Comparison of ENCODE assay signal across 8 cellular contexts in the genomic region with DNA sequence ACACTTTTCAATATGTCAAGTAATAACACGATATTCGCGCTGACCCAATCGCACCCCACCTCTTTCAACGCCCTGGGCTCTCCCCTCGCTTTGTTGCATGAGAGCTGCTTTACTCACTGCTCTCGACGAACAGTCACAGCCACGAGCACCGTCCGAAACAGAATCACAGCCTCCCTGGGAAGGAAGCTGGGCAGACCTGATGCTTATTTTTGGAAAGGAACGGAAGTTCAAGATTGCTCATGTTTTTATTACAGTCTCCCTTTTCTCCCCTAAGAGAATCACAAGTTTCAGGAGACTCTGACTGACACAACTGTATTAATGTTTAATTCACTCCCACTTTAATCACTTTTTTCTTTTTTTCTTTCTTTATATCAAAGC.
DNase-seq lines count a peak whose midpoint lies in the region; ATAC-seq and TF ChIP-seq lines count a peak whose summit lies in the region.

No MANE protein-coding gene starts in this region.

- no peak for TF ChIP-seq EP300 in gastroesophageal sphincter (IDR thresholded peaks at IDR 0.05)

- H3K4me3 ChIP-seq in astrocyte of the spinal cord (ENCODE audit: low read depth, low read length) (no peak overlapping the region), gastrocnemius medialis (no peak overlapping the region), gastroesophageal sphincter (no peak overlapping the region)

- 31 to 65% methylated on average over 12 of the region's 12 CpGs for WGBS in gastroesophageal sphincter (ENCODE audit: low coverage in 1 of 2), 2 donors

- TF ChIP-seq CTCF in astrocyte of the spinal cord (IDR thresholded peaks at IDR 0.05; ENCODE audit: low read depth, low read length), result no peak
- TF ChIP-seq CTCF in gastrocnemius medialis (IDR thresholded peaks at IDR 0.05 in 4 of 5, conservative IDR thresholded peaks at IDR 0.05 in 1 of 5), result no peak
- TF ChIP-seq CTCF in gastroesophageal sphincter (IDR thresholded peaks at IDR 0.05), result no peak

- intact Hi-C loops in gastrocnemius medialis (cut with DNase I; ENCODE audit: low total_unique reads), result loop anchor here (5.0 kb wide), 1 partner anchor 40 kb away; no protein-coding TSS in a partner anchor

- H3K4me1 ChIP-seq in gastrocnemius medialis (peaks cover 74 to 78% of the 10 kb centered on the region in 2 donors), gastroesophageal sphincter (peaks cover 0 to 85% (median 12%) of the 10 kb centered on the region in 3 donors)

- no peaks in the 10 kb centered on the region for H3K27me3 ChIP-seq in gastrocnemius medialis
- no peaks in the 10 kb centered on the region for H3K27me3 ChIP-seq in gastroesophageal sphincter

- H3K36me3 ChIP-seq in gastrocnemius medialis (no peaks in the 10 kb centered on the region), gastroesophageal sphincter (peaks cover 0 to 2% of the 10 kb centered on the region in 2 donors)

- H3K27ac ChIP-seq in gastrocnemius medialis (peak overlapping the region; percentile 64 to 71 (median 68)), gastroesophageal sphincter (peak overlapping the region in 2 of 4 donors; percentile 6 to 57)

- ATAC-seq in GM21515 (IDR thresholded peaks at IDR 0.05; ENCODE audit: unreplicated experiment) (peak; percentile 59), gastrocnemius medialis (peak; percentile 63 to 90), gastroesophageal sphincter (no peak)

- no peaks in the 10 kb centered on the region for H3K9me3 ChIP-seq in gastrocnemius medialis
- no peaks in the 10 kb centered on the region for H3K9me3 ChIP-seq in gastroesophageal sphincter

- TF ChIP-seq POLR2A in gastrocnemius medialis (IDR thresholded peaks at IDR 0.05) (no peak), gastroesophageal sphincter (IDR thresholded peaks at IDR 0.05) (no peak)

- in situ Hi-C loops in astrocyte of the spinal cord (cut with HindIII; ENCODE audit: low sequenced_read_pairs), result no loop called here
- in situ Hi-C loops in gastrocnemius medialis (cut with MboI; ENCODE audit: low sequenced_read_pairs in 4 of 4), result no loop called here

- DNase-seq in GM03348 (ENCODE audit: low spot score) (peak; percentile 71), LHCN-M2 (ENCODE audit: low read depth) (peak; percentile 73), astrocyte of the spinal cord (ENCODE audit: low read depth, low spot score) (peak; percentile 63), gastrocnemius medialis (peak; percentile 27 to 33), NCI-H748 (lab: John Stamatoyannopoulos, UW; ENCODE audit: unreplicated experiment) (no peak), LoVo (ENCODE audit: low spot score) (no peak)

Comparison
In these comparisons a context has a peak if more than half of its experiments do, and no peak if none do; other contexts are left out.
1. DNase-seq: peak in GM03348 (single experiment), LHCN-M2 (single experiment), astrocyte of the spinal cord (single experiment) and gastrocnemius medialis (2 of 2); none in NCI-H748 (single experiment) and LoVo (single experiment).